8 cellular contexts compared by ENCODE assay signal in genomic region chr14:63770187-63770807, GRCh38. TPM values are rescaled to one million over a fixed set of nuclear protein-coding genes. Genes with fewer than 3 reads are reported as not detected.
A peak's percentile ranks its signal among the peaks of the same experiment; 100 is the strongest.
DNase-seq lines count a peak whose midpoint lies in the region; ATAC-seq and TF ChIP-seq lines count a peak whose summit lies in the region.

No MANE protein-coding gene starts in this region.

- H3K36me3 ChIP-seq in neural cell (ENCODE audit: insufficient read depth, low read length): no peaks in the 10 kb centered on the region

- H3F3A ChIP-seq in neural cell (ENCODE audit: insufficient read depth, low read length, poor library complexity, severe bottlenecking): no peaks in the 10 kb centered on the region

- no peak overlapping the region for H2AFZ ChIP-seq in neural cell (ENCODE audit: low read depth, low read length)

- peak; percentile 59 for DNase-seq in CD1c-positive myeloid dendritic cell (ENCODE audit: extremely low spot score)
- DNase-seq in NCI-H1694 (lab: John Stamatoyannopoulos, UW): peak; percentile 66
- peak; percentile 44 for DNase-seq in activated CD4-positive, alpha-beta T cell treated with anti-CD3 and anti-CD28 coated beads, Interleukin-2, amount 50 U/mL, for 1 hour
- DNase-seq in erythroblast (lab: John Stamatoyannopoulos, UW): peak; percentile 55 to 74
- no peak for DNase-seq in GF-D8 (lab: John Stamatoyannopoulos, UW)

- TF ChIP-seq CTCF in neural cell (IDR thresholded peaks at IDR 0.05; ENCODE audit: poor library complexity, severe bottlenecking): peak; percentile 51

- H3K4me3 ChIP-seq in neural cell (ENCODE audit: low read length): no peak overlapping the region

- no peaks in the 10 kb centered on the region for H3K27me3 ChIP-seq in neural cell (ENCODE audit: insufficient read depth, low read depth, low read length)

- no peak for TF ChIP-seq RAD21 in neural cell (conservative IDR thresholded peaks at IDR 0.05)

- H3K79me2 ChIP-seq in neural cell (replicated peaks; ENCODE audit: insufficient read depth, low read length): no peaks in the 10 kb centered on the region

- no peaks in the 10 kb centered on the region for H3K9me2 ChIP-seq in neural cell (ENCODE audit: insufficient read depth, low read length)

- no peaks in the 10 kb centered on the region for H3K9me3 ChIP-seq in neural cell (ENCODE audit: low read length)

- no peak overlapping the region for H3K4me2 ChIP-seq in neural cell (ENCODE audit: low read length)

- no peak overlapping the region for H3K9ac ChIP-seq in neural cell (ENCODE audit: low read length)

- no peak for TF ChIP-seq POLR2A in erythroblast (IDR thresholded peaks at IDR 0.05; ENCODE audit: low read length)

- H4K20me1 ChIP-seq in neural cell (ENCODE audit: insufficient read depth): no peaks in the 10 kb centered on the region

- TF ChIP-seq EP300 in neural cell (conservative IDR thresholded peaks at IDR 0.05; ENCODE audit: poor library complexity, severe bottlenecking): no peak

- ATAC-seq in GM19351 (IDR thresholded peaks at IDR 0.05; ENCODE audit: unreplicated experiment) (peak; percentile 57), HG03095 (IDR thresholded peaks at IDR 0.05; ENCODE audit: unreplicated experiment) (no peak)

- no peak overlapping the region for H3K27ac ChIP-seq in neural cell (ENCODE audit: low read length)

TF ChIP-seq in neural cell, 6 proteins besides CTCF, POLR2A, EP300 and RAD21:
- peak; percentile 55 for TF ChIP-seq SMC3 (conservative IDR thresholded peaks at IDR 0.05; ENCODE audit: poor library complexity)
- no peak for TF ChIP-seq EZH2 (IDR thresholded peaks at IDR 0.05; ENCODE audit: borderline replicate concordance, insufficient read depth, low read length, poor library complexity, severe bottlenecking)

RNA-seq across cellular contexts. Expression of gene SGPP1, which starts 42.4 kb away (rescaled TPM):
- 17.1 and 17.7 TPM in 2 replicates for polyA plus RNA-seq in neural cell
- 18.4 and 19.2 TPM in 2 replicates for polyA minus RNA-seq in neural cell
